12 cellular contexts compared by ENCODE assay signal in the genomic region with DNA sequence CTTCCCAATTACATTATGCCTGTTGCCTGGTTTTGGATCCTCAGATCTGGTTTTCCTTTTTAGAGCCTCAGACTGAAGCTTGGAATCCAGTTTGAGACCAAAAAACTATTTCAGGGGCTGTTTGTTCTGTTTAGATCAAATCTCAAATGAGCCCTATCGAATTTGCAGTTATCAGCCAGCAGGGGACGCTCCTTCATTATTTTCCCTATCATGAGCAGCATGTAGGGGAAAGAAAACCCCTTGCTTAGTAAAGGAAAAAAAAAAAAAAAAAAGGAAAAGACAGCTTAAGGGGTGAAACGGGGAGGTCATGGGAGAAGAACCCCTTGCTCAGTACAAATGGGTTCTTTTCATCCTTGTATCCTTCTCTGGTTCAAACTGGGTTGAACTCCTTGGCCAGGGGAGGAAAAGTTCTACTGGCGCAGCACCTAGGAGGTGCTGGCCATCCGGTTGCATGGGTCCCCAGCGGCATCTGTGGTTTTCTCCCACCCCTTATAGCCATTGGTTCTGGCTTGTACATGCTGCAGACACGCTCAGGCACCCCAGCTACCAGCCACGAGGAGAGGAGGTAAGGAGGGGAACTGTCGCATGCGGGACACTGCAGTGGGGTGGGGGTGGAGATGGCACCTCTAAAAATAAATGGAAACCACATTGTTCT.
DNase-seq lines count a peak whose midpoint lies in the region; ATAC-seq and TF ChIP-seq lines count a peak whose summit lies in the region.
"Had no signal": no experiment of that assay in that cellular context is flagged by ENCODE, and none has a peak within 500 bp of the region (broad histone marks: within the 10 kb centered on the region; RNA-seq: fewer than 3 reads in every experiment).

No MANE protein-coding gene starts in this region.

- peak; percentile 18 for DNase-seq in HCT116 (ENCODE audit: low read depth, low spot score)
- peak; percentile 47 for DNase-seq in OCI-M1 (lab: John Stamatoyannopoulos, UW)
- DNase-seq in hepatocyte (ENCODE audit: low spot score) = no peak
- no peak for DNase-seq in activated T-cell treated with anti-CD3 and anti-CD28 coated beads, Interleukin-2, amount 50 U/mL, for 72 hours
- DNase-seq in trophoblast cell = no peak
- DNase-seq in head of caudate nucleus = no peak
- DNase-seq in SKM-1 treated with dmso at 0.1 percent for 144 hours (lab: John Stamatoyannopoulos, UW; ENCODE audit: unreplicated experiment) = no peak
- DNase-seq: activated CD4-positive, alpha-beta T cell treated with anti-CD3 and anti-CD28 coated beads for 36 hours; colonic mucosa; stimulated activated CD4-positive, alpha-beta T cell treated with anti-CD3 and anti-CD28 coated beads, Interleukin-4, amount 100 ng/mL, for 1 hour had no signal

- H3K36me3 Mint-ChIP-seq in activated T-cell treated with anti-CD3 and anti-CD28 coated beads, Interleukin-2, amount 50 U/mL, for 72 hours (ENCODE audit: insufficient read depth in 2 of 2) = no peaks in the 10 kb centered on the region

- H3K27ac Mint-ChIP-seq in activated T-cell treated with anti-CD3 and anti-CD28 coated beads, Interleukin-2, amount 50 U/mL, for 72 hours = no peak overlapping the region
- H3K27ac Mint-ChIP-seq: activated CD4-positive, alpha-beta T cell treated with anti-CD3 and anti-CD28 coated beads for 36 hours had no signal

- peak; percentile 61; the same call in 1 of the 2 replicates for ATAC-seq in HCT116
- ATAC-seq in activated T-cell treated with anti-CD3 and anti-CD28 coated beads, Interleukin-2, amount 50 U/mL, for 72 hours (replicated peaks in 1 of 2) = no peak
- ATAC-seq: activated CD4-positive, alpha-beta T cell treated with anti-CD3 and anti-CD28 coated beads for 36 hours had no signal

- no peak overlapping the region for H3K4me3 Mint-ChIP-seq in activated T-cell treated with anti-CD3 and anti-CD28 coated beads, Interleukin-2, amount 50 U/mL, for 72 hours
- H3K4me3 Mint-ChIP-seq: activated CD4-positive, alpha-beta T cell treated with anti-CD3 and anti-CD28 coated beads for 36 hours had no signal

- no peaks in the 10 kb centered on the region for H3K79me1 ChIP-seq in trophoblast cell (ENCODE audit: low read length)

- no peak overlapping the region for H3K18ac ChIP-seq in trophoblast cell (ENCODE audit: low read length)

- H2BK120ac ChIP-seq in trophoblast cell (ENCODE audit: insufficient read depth, low read length, poor library complexity) = no peak overlapping the region

- intact Hi-C loops in HCT116 (cut with micrococcal nuclease) (loop anchor here (5.0 kb wide), 1 partner anchor 1376 kb away; the partner anchor contains the start of gene ALCAM), head of caudate nucleus (cut with DNase I) (no loop called here)

- H3K9me3 ChIP-seq in HCT116 (ENCODE audit: control insufficient read depth in 1 of 2, insufficient read depth in 1 of 2, low read depth in 1 of 2, low read length in 2 of 2) = no peaks in the 10 kb centered on the region
- H3K9me3 ChIP-seq in hepatocyte (ENCODE audit: low read depth) = no peaks in the 10 kb centered on the region
- no peaks in the 10 kb centered on the region for H3K9me3 ChIP-seq in trophoblast cell (ENCODE audit: insufficient read depth, low read depth, low read length)
- H3K9me3 ChIP-seq: colonic mucosa had no signal

- H3K9me2 ChIP-seq in HCT116 (ENCODE audit: insufficient read depth) (no peaks in the 10 kb centered on the region), hepatocyte (replicated peaks; ENCODE audit: insufficient read depth) (no peaks in the 10 kb centered on the region)

- no peaks in the 10 kb centered on the region for H4K20me1 ChIP-seq in HCT116 (ENCODE audit: insufficient read depth)
- H4K20me1 ChIP-seq in hepatocyte (ENCODE audit: insufficient read depth, poor library complexity, severe bottlenecking) = no peaks in the 10 kb centered on the region

- CTCF ChIA-PET in HCT116 (lab: Charles Lee) = interaction anchor here (0.7 to 1.7 kb wide), 2 partner anchors 51 to 569 kb away, joined by 3 read pairs; no protein-coding TSS in a partner anchor

- no peaks in the 10 kb centered on the region for H3K9me3 Mint-ChIP-seq in activated T-cell treated with anti-CD3 and anti-CD28 coated beads, Interleukin-2, amount 50 U/mL, for 72 hours

- no peak overlapping the region for H4K91ac ChIP-seq in trophoblast cell (ENCODE audit: low read depth, low read length)

- no peak overlapping the region for H3K4ac ChIP-seq in trophoblast cell (ENCODE audit: low read depth, low read length)

- H3K14ac ChIP-seq in trophoblast cell (ENCODE audit: low read length) = no peak overlapping the region

- H3K4me2 ChIP-seq in HCT116 (ENCODE audit: low read length) = no peak overlapping the region
- H3K4me2 ChIP-seq in hepatocyte = no peak overlapping the region
- no peak overlapping the region for H3K4me2 ChIP-seq in trophoblast cell (ENCODE audit: low read length)

- no peak for TF ChIP-seq POLR2A in HCT116 (IDR thresholded peaks at IDR 0.05; ENCODE audit: borderline replicate concordance, extremely low read depth, insufficient read depth, insufficient read length)

- H2BK5ac ChIP-seq in trophoblast cell (ENCODE audit: low read depth, low read length, poor library complexity) = no peak overlapping the region

- 68% methylated on average over 10 of the region's 10 CpGs for WGBS in hepatocyte (ENCODE audit: low lambda C conversion rate, missing lambda C conversion rate)
- no CpG with 5 or more reads among the region's 10 CpGs for WGBS in trophoblast cell (ENCODE audit: extremely low coverage, insufficient coverage, insufficient read length)

- H3K36me3 ChIP-seq in HCT116 (ENCODE audit: control insufficient read depth in 1 of 2, insufficient read depth in 2 of 2, low read length in 2 of 2) (no peaks in the 10 kb centered on the region), hepatocyte (replicated peaks; ENCODE audit: insufficient read depth, low read depth) (no peaks in the 10 kb centered on the region), trophoblast cell (ENCODE audit: control insufficient read depth in 1 of 2, insufficient read depth in 2 of 2, low read length in 2 of 2) (no peaks in the 10 kb centered on the region)
- H3K36me3 ChIP-seq: colonic mucosa had no signal

- H2AK5ac ChIP-seq in trophoblast cell (ENCODE audit: low read length) = no peak overlapping the region

- POLR2A ChIA-PET in HCT116 (lab: Charles Lee) = no interaction called here

- H3K79me2 ChIP-seq in HCT116 (ENCODE audit: insufficient read depth, low read length) = no peaks in the 10 kb centered on the region
- H3K79me2 ChIP-seq in hepatocyte = no peaks in the 10 kb centered on the region
- no peaks in the 10 kb centered on the region for H3K79me2 ChIP-seq in trophoblast cell (ENCODE audit: control insufficient read depth, insufficient read depth, low read length, poor library complexity)

- no peak overlapping the region for H3K27ac ChIP-seq in C4-2B
- H3K27ac ChIP-seq in HCT116 (ENCODE audit: low read depth, low read length) = no peak overlapping the region
- no peak overlapping the region for H3K27ac ChIP-seq in hepatocyte
- no peak overlapping the region for H3K27ac ChIP-seq in trophoblast cell (ENCODE audit: low read depth, low read length)
- H3K27ac ChIP-seq: colonic mucosa had no signal

- H3K4me1 ChIP-seq in HCT116 (ENCODE audit: control insufficient read depth in 1 of 2, insufficient read depth in 2 of 2, low read length in 2 of 2) (no peaks in the 10 kb centered on the region), hepatocyte (ENCODE audit: insufficient read depth) (no peaks in the 10 kb centered on the region), trophoblast cell (ENCODE audit: control insufficient read depth in 1 of 2, insufficient read depth in 2 of 2, low read length in 2 of 2) (no peaks in the 10 kb centered on the region)
- H3K4me1 ChIP-seq: colonic mucosa had no signal

- no peak overlapping the region for H3K9ac ChIP-seq in HCT116 (ENCODE audit: low read length)
- no peak overlapping the region for H3K9ac ChIP-seq in trophoblast cell (ENCODE audit: low read length)

- peak; percentile 65 for TF ChIP-seq CTCF in C4-2B (conservative IDR thresholded peaks at IDR 0.05)
- peak; percentile 34 to 86 (median 68); a peak in 5 of 6 replicates for TF ChIP-seq CTCF in HCT116 (IDR thresholded peaks at IDR 0.05 in 2 of 3, conservative IDR thresholded peaks at IDR 0.05 in 1 of 3; ENCODE audit: borderline replicate concordance in 1 of 3, insufficient read depth in 1 of 3, low read depth in 2 of 3, low read length in 2 of 3)
- TF ChIP-seq CTCF in hepatocyte (IDR thresholded peaks at IDR 0.05; ENCODE audit: poor library complexity) = peak; percentile 34

- no peak overlapping the region for H2BK12ac ChIP-seq in trophoblast cell (ENCODE audit: low read length)

- H3K4me1 Mint-ChIP-seq in activated T-cell treated with anti-CD3 and anti-CD28 coated beads, Interleukin-2, amount 50 U/mL, for 72 hours (ENCODE audit: low read depth) = no peaks in the 10 kb centered on the region
- H3K4me1 Mint-ChIP-seq: activated CD4-positive, alpha-beta T cell treated with anti-CD3 and anti-CD28 coated beads for 36 hours had no signal

- H4K12ac ChIP-seq in trophoblast cell (ENCODE audit: low read depth, low read length) = no peak overlapping the region

- no peaks in the 10 kb centered on the region for H3K27me3 ChIP-seq in HCT116 (ENCODE audit: insufficient read depth, low read length)
- no peaks in the 10 kb centered on the region for H3K27me3 ChIP-seq in hepatocyte
- H3K27me3 ChIP-seq in trophoblast cell (ENCODE audit: insufficient read depth, low read length) = no peaks in the 10 kb centered on the region
- H3K27me3 ChIP-seq: colonic mucosa had no signal

- no peaks in the 10 kb centered on the region for H3K27me3 Mint-ChIP-seq in activated T-cell treated with anti-CD3 and anti-CD28 coated beads, Interleukin-2, amount 50 U/mL, for 72 hours (ENCODE audit: low read depth)
- H3K27me3 Mint-ChIP-seq: activated CD4-positive, alpha-beta T cell treated with anti-CD3 and anti-CD28 coated beads for 36 hours had no signal

- H3K23ac ChIP-seq in trophoblast cell (ENCODE audit: low read length) = no peak overlapping the region

- no TSS peak for BruUV-seq in HCT116 (replicated peaks; lab: Mats Ljungman, UMichigan)

- RAD21 ChIA-PET in HCT116 (lab: Charles Lee; ENCODE audit: low non-redundant PET in 1 of 2, low total read pairs in 2 of 2, uncharacterized antibody in 2 of 2, unreplicated experiment in 2 of 2) = no interaction called here

- TF ChIP-seq RAD21 in HCT116 (IDR thresholded peaks at IDR 0.05; ENCODE audit: low read depth) = peak; percentile 73

- H2AFZ ChIP-seq in HCT116 (ENCODE audit: low read depth, low read length, poor library complexity, severe bottlenecking) = no peak overlapping the region
- no peak overlapping the region for H2AFZ ChIP-seq in hepatocyte
- no peak overlapping the region for H2AFZ ChIP-seq in trophoblast cell (ENCODE audit: insufficient read depth, low read length, poor library complexity)

- H3K4me3 ChIP-seq in HCT116 (replicated peaks in 1 of 2; ENCODE audit: low read depth in 1 of 2, low read length in 2 of 2) (no peak overlapping the region), hepatocyte (no peak overlapping the region), trophoblast cell (ENCODE audit: low read depth, low read length) (no peak overlapping the region)
- H3K4me3 ChIP-seq: colonic mucosa, lung had no signal

- no peak overlapping the region for H4K8ac ChIP-seq in trophoblast cell (ENCODE audit: low read depth, low read length)

TF ChIP-seq in HCT116, 20 proteins besides CTCF, POLR2A, EP300 and RAD21 (continues in another document):
- TF ChIP-seq FOSL1 (IDR thresholded peaks at IDR 0.05; ENCODE audit: low read depth) (no peak), SIN3A (IDR thresholded peaks at IDR 0.05; ENCODE audit: low read depth) (no peak), EZH2 (IDR thresholded peaks at IDR 0.05) (no peak)

Comparison
In these comparisons a context has a peak if more than half of its experiments do, and no peak if none do; other contexts are left out.
1. DNase-seq: peak in HCT116 (single experiment) and OCI-M1 (single experiment); none in hepatocyte (single experiment), activated T-cell treated with anti-CD3 and anti-CD28 coated beads, Interleukin-2, amount 50 U/mL, for 72 hours (0 of 2), trophoblast cell (0 of 2), head of caudate nucleus (0 of 42) and SKM-1 treated with dmso at 0.1 percent for 144 hours (single experiment).
2. Peak in every context shown above with its lines, with median percentiles within 50 percentile points of each other: CTCF ChIP-seq.